Comparison of ENCODE assay signal across 1 cellular context in the genomic region with DNA sequence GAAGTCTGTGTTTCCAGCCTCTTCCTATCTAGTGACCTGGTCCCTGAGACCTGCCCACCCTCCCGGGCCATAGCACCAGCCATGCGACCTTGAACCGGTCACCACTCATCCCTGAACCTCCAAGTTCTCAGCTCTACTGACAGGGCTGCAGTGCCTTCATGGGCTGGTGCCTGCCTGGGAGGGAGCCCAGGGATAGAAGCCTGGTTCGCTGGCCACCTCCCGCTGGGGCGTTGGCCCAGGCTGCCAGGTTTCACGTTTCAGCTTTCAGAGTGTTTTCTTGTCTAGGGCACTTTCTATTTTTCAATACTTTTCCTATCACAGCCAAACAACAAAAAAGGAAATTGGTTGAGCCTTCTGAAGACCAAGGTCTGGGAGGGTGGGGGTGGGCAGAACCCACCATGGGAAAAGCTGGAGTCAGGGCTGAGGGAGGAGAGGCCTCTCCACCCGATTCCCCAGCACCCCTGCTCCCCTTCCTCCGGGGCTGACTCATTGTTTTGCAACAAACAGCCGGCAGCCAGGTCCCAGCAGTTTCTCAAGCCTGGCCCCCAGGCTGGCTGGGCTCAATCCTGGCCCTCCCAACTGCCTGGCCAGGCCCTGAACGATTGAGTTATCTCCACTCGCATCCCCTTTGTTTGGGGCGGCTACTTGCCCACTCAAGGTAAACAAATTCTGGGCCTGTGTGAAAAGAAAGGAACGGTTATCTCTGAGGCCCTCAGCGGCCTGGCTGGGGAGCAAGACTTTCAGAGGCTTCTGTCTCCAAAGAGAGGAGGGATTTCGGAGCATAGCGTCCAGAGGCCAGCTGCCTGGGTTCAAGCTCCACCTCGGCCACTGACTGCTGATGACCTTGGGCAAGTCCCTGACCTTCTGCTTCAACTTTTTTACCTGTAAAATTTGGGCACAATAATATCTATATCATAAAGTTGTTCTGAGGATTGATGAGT.
TF ChIP-seq lines count a peak whose summit lies in the region.

No MANE protein-coding gene starts in this region.

TF ChIP-seq in IMR-90, 13 proteins besides CTCF, POLR2A, EP300 and RAD21:
- TF ChIP-seq NFE2L2 (IDR thresholded peaks at IDR 0.05; ENCODE audit: low read depth, low read length) = peak; percentile 49; the same call in 1 of the 2 replicates
- TF ChIP-seq CHD1 (IDR thresholded peaks at IDR 0.05; ENCODE audit: low read depth, low read length) = no peak
- peak; percentile 93 for TF ChIP-seq CEBPB (IDR thresholded peaks at IDR 0.05; ENCODE audit: low read depth, low read length)
- no peak for TF ChIP-seq MXI1 (IDR thresholded peaks at IDR 0.05; ENCODE audit: borderline replicate concordance, low read depth, low read length)
- TF ChIP-seq MAZ (IDR thresholded peaks at IDR 0.05; ENCODE audit: borderline replicate concordance, low read depth, low read length) = peak; percentile 75
- TF ChIP-seq, protein P1, sequence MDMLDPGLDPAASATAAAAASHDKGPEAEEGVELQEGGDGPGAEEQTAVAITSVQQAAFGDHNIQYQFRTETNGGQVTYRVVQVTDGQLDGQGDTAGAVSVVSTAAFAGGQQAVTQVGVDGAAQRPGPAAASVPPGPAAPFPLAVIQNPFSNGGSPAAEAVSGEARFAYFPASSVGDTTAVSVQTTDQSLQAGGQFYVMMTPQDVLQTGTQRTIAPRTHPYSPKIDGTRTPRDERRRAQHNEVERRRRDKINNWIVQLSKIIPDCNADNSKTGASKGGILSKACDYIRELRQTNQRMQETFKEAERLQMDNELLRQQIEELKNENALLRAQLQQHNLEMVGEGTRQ (IDR thresholded peaks at IDR 0.05; ENCODE audit: low read depth, low read length) = no peak
- no peak for TF ChIP-seq SMC3 (IDR thresholded peaks at IDR 0.05; ENCODE audit: low read depth, low read length)
- TF ChIP-seq FOS (IDR thresholded peaks at IDR 0.05; ENCODE audit: low read depth, low read length) = peak; percentile 79; the same call in 1 of the 2 replicates
- no peak for TF ChIP-seq RCOR1 (IDR thresholded peaks at IDR 0.05; ENCODE audit: insufficient replicate concordance, low read length)
- TF ChIP-seq, protein P2, sequence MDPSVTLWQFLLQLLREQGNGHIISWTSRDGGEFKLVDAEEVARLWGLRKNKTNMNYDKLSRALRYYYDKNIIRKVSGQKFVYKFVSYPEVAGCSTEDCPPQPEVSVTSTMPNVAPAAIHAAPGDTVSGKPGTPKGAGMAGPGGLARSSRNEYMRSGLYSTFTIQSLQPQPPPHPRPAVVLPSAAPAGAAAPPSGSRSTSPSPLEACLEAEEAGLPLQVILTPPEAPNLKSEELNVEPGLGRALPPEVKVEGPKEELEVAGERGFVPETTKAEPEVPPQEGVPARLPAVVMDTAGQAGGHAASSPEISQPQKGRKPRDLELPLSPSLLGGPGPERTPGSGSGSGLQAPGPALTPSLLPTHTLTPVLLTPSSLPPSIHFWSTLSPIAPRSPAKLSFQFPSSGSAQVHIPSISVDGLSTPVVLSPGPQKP (IDR thresholded peaks at IDR 0.05; ENCODE audit: borderline replicate concordance, low read depth, low read length) = no peak
- no peak for TF ChIP-seq BHLHE40 (IDR thresholded peaks at IDR 0.05; ENCODE audit: low read depth, low read length)
- TF ChIP-seq RFX5 (IDR thresholded peaks at IDR 0.05; ENCODE audit: low read depth, low read length) = no peak
- TF ChIP-seq MAFK (IDR thresholded peaks at IDR 0.05; ENCODE audit: low read depth, low read length) = no peak
